ENCODE assay signal across 1 cellular context in the genomic region with DNA sequence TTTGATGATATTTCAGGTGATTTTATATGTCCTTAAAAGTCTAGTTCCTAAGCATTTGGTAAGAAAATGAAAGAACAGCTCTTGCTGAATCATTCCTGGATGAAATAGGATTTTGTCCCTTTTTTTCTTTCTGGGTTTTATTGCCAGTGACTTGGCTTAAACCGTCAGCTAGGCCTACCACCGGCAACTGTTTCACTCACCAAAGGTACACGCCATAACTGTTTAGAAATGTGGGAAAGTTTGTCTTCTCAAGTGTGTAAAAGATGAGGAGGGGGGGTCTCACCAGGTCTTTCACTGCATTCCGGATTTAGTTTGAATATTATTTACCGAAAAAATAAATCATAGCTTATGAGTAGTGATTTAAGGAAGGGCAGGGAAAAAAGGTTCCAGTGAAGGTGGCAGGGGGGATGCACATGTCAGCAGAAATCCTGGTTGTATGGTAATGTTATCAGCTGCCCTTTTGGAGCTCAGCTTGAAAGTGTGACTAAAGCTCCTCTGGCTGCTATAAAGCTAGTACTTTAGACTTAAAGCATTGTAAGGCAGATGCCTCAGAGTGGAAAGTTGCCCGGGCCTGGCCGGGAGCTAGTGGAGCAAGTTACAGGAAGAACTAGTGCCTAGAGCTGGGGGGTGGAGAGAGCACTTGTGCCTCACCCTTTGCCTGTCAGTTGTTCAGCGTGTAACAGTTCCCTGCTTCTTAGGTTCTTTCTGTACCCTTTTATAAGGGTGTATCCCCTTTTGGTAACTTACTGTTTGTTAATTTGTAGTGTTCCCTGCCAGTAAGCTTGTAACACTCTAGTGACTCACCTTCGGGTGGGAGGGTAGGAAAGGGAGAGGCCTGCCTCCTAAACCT.
TF ChIP-seq lines count a peak whose summit lies in the region.

No MANE protein-coding gene starts in this region.

TF ChIP-seq in H1, 55 proteins besides CTCF, POLR2A, EP300 and RAD21:
- TF ChIP-seq CREB1 (IDR thresholded peaks at IDR 0.05) (no peak), GTF2F1 (IDR thresholded peaks at IDR 0.05; ENCODE audit: borderline replicate concordance, low read depth, low read length) (no peak), SP2 (IDR thresholded peaks at IDR 0.05; ENCODE audit: low read length) (no peak), KDM5A (IDR thresholded peaks at IDR 0.05; ENCODE audit: low read length) (no peak), TCF12 (IDR thresholded peaks at IDR 0.05; ENCODE audit: low read depth, low read length) (no peak)
TF ChIP-seq in H1: peak in this region for 0.
